8 cellular contexts compared by ENCODE assay signal in the genomic region with DNA sequence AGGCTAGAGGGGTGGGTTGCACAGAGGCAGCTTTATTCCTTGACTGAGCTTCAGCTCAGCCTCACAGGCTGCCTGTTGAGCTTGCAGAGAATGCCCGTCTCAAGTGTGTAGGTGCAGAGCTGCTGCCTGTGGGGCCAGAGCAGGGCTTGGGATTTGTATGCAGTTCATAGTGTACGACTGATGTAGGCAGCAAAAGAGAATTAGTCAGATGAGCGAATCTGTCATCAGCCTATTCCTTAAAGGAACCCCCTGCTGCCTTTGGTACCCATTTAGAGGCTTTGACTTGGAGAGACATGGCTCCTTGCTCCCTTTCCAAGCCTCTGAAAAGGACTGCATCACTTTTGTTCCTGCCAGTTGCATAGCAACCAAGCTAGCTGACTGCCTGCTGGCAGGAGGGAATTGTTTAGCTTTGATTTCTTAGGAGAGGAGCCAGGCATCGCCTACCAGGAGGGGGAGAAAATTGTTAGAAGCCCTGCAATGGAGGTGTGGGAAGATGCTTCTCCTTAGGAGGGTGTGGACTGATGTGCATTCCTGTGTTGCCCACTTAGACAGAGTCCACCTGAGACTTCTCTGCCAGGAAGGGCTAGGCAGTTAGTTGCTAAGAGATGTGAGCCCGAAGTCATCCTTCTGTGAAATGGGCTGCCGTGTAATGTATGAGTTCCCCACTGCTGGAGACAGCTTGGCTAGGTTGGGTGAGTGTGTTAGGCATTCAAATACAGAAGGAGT. TPM values are rescaled to one million over a fixed set of nuclear protein-coding genes. Genes with fewer than 3 reads are reported as not detected.
A peak's percentile ranks its signal among the peaks of the same experiment; 100 is the strongest.
DNase-seq lines count a peak whose midpoint lies in the region; ATAC-seq and TF ChIP-seq lines count a peak whose summit lies in the region.

No MANE protein-coding gene starts in this region.

- TF ChIP-seq CTCF in fibroblast of lung (conservative IDR thresholded peaks at IDR 0.05 in 1 of 2, IDR thresholded peaks at IDR 0.05 in 1 of 2; ENCODE audit: low read depth in 1 of 2, low read length in 2 of 2): peak; percentile 16 to 22

- peak overlapping the region; percentile 79 for H3K4me2 ChIP-seq in fibroblast of lung (ENCODE audit: extremely low read depth, insufficient read depth, low read length)

- H3K27ac ChIP-seq in fibroblast of lung (ENCODE audit: insufficient read depth, low read length): peak overlapping the region; percentile 83

- peak overlapping the region in 1 of 4 experiments; percentile 8 for H3K4me3 ChIP-seq in fibroblast of lung (replicated peaks in 1 of 4; ENCODE audit: control extremely low read depth in 1 of 4, insufficient read depth in 1 of 4, low read depth in 3 of 4, low read length in 4 of 4)

- no peak overlapping the region for H3K9ac ChIP-seq in fibroblast of lung (ENCODE audit: insufficient read depth, low read length)

- no peak overlapping the region for H2AFZ ChIP-seq in fibroblast of lung (ENCODE audit: low read length)

- no peaks in the 10 kb centered on the region for H3K27me3 ChIP-seq in fibroblast of lung (ENCODE audit: control insufficient read depth, insufficient read depth, low read length)

- no peaks in the 10 kb centered on the region for H3K36me3 ChIP-seq in fibroblast of lung (ENCODE audit: control insufficient read depth, insufficient read depth, low read length)

- peak; percentile 71 for DNase-seq in AG08396 (ENCODE audit: low spot score)
- DNase-seq in NCI-H2227 (lab: John Stamatoyannopoulos, UW; ENCODE audit: unreplicated experiment): peak; percentile 58
- DNase-seq in fibroblast of lung (ENCODE audit: low read depth in 2 of 2): peak; percentile 72 to 73
- peak; percentile 78 for DNase-seq in occipital lobe (lab: John Stamatoyannopoulos, UW)
- no peak for DNase-seq in OCI-M2 (lab: John Stamatoyannopoulos, UW; ENCODE audit: unreplicated experiment)
- no peak for DNase-seq in activated CD4-positive, alpha-beta T cell treated with anti-CD3 and anti-CD28 coated beads for 1 hour

- no peaks in the 10 kb centered on the region for H3K9me3 ChIP-seq in fibroblast of lung (ENCODE audit: control insufficient read depth, insufficient read depth, low read depth, low read length)

- peaks cover 53% of the 10 kb centered on the region for H3K79me2 ChIP-seq in fibroblast of lung (ENCODE audit: control insufficient read depth, insufficient read depth, low read length)

- ATAC-seq in HG03571 (IDR thresholded peaks at IDR 0.05; ENCODE audit: unreplicated experiment): no peak
- no peak for ATAC-seq in activated CD4-positive, CD25-positive, alpha-beta regulatory T cell treated with anti-CD3 and anti-CD28 coated beads, Interleukin-2, amount 50 U/mL, for 24 hours

- H3K4me1 ChIP-seq in fibroblast of lung (ENCODE audit: control insufficient read depth, extremely low read depth, insufficient read depth, low read length): peaks cover 41% of the 10 kb centered on the region

- no peaks in the 10 kb centered on the region for H4K20me1 ChIP-seq in fibroblast of lung (ENCODE audit: control insufficient read depth, extremely low read depth, insufficient read depth, low read length)

RNA-seq across cellular contexts. Expression of gene ACO2, which starts 10.9 kb away (rescaled TPM):
- total RNA-seq in fibroblast of lung: 60.4 and 80.3 TPM in 2 replicates
- 37.6 and 52.6 TPM in 2 replicates for polyA plus RNA-seq in fibroblast of lung
- 58.1 and 76.0 TPM in 2 replicates for polyA plus RNA-seq in fibroblast of lung (2012)
- polyA minus RNA-seq in fibroblast of lung (ENCODE audit: low replicate concordance): 145 and 147 TPM in 2 replicates
- 64.4 TPM for total RNA-seq in occipital lobe

RNA-seq across cellular contexts. Expression of gene PHF5A, which starts 11.3 kb away (rescaled TPM):
- total RNA-seq in fibroblast of lung (63.3 and 64.2 TPM in 2 replicates), occipital lobe (35.7 TPM)
- polyA plus RNA-seq in fibroblast of lung: 61.5 and 82.7 TPM in 2 replicates
- polyA plus RNA-seq in fibroblast of lung (2012): 41.9 and 53.4 TPM in 2 replicates
- 16.5 and 18.3 TPM in 2 replicates for polyA minus RNA-seq in fibroblast of lung (ENCODE audit: low replicate concordance)

RNA-seq across cellular contexts. Expression of gene TOB2, which starts 33.2 kb away (rescaled TPM):
- total RNA-seq in fibroblast of lung: 19.5 and 20.6 TPM in 2 replicates
- 19.5 and 20.9 TPM in 2 replicates for polyA plus RNA-seq in fibroblast of lung
- polyA plus RNA-seq in fibroblast of lung (2012): 25.6 and 32.7 TPM in 2 replicates
- 71.1 and 71.9 TPM in 2 replicates for polyA minus RNA-seq in fibroblast of lung (ENCODE audit: low replicate concordance)
- 15.6 TPM for total RNA-seq in occipital lobe

Comparison
In these comparisons a context has a peak if more than half of its experiments do, and no peak if none do; other contexts are left out.
1. DNase-seq: peak in AG08396 (single experiment), NCI-H2227 (single experiment), fibroblast of lung (2 of 2) and occipital lobe (single experiment); none in OCI-M2 (single experiment) and activated CD4-positive, alpha-beta T cell treated with anti-CD3 and anti-CD28 coated beads for 1 hour (single experiment).